Comparison of ENCODE assay signal across 18 cellular contexts in the genomic region with DNA sequence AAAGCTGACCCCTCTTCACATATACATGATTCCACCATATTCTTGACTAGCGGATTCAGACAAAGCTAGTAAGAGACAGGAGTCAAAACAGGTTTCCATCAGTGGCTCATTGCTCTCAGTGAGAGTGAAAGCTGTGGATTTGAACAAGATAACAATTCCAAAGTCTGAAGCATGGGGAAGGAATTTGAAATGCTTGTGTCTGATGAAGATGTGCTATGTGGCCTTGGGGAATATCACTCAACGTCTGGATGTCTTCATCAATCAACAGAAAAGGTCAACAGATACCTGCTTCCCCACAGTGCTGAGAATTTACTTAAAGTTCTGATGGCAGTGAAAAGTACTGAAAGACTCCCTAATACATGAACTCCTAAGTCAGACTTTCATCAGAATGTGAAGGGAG. TPM values are rescaled to one million over a fixed set of nuclear protein-coding genes. Genes with fewer than 3 reads are reported as not detected.
DNase-seq lines count a peak whose midpoint lies in the region; ATAC-seq, FAIRE-seq and TF ChIP-seq lines count a peak whose summit lies in the region.
"Had no signal": no experiment of that assay in that cellular context is flagged by ENCODE, and none has a peak within 500 bp of the region (broad histone marks: within the 10 kb centered on the region; RNA-seq: fewer than 3 reads in every experiment).

No MANE protein-coding gene starts in this region.

- H3K27ac ChIP-seq in H1 (ENCODE audit: low read depth, low read length) (no peak overlapping the region), keratinocyte (ENCODE audit: control insufficient read depth, insufficient read depth, low read length) (no peak overlapping the region), neural cell (ENCODE audit: low read length) (no peak overlapping the region)
- H3K27ac ChIP-seq: BLaER1 treated with 17β-estradiol and CSF1 and Interleukin-3, amounts not matched to agents 10 nM and 100 nM had no signal

- no peak overlapping the region for H2BK20ac ChIP-seq in H1 (ENCODE audit: low read length)

- H3K36me3 Mint-ChIP-seq in type B pancreatic cell (no peaks in the 10 kb centered on the region), T-helper 17 cell (ENCODE audit: low read depth) (peaks cover 2% of the 10 kb centered on the region), CD14-positive monocyte (no peaks in the 10 kb centered on the region)

- H2AK5ac ChIP-seq in H1 (ENCODE audit: low read depth, low read length) = no peak overlapping the region

- H4K8ac ChIP-seq in H1 (ENCODE audit: extremely low read depth, insufficient read depth, low read length) = no peak overlapping the region

- H3K14ac ChIP-seq in H1 (ENCODE audit: insufficient read length) = no peak overlapping the region

- intact Hi-C loops in CD14-positive monocyte (cut with micrococcal nuclease) = no loop called here

- no peak overlapping the region for H4K91ac ChIP-seq in H1 (replicated peaks; ENCODE audit: insufficient read length, low read length)

- H3K9me3 Mint-ChIP-seq in type B pancreatic cell (peaks cover 8% of the 10 kb centered on the region), CD14-positive monocyte (peaks cover 0 to 9% (median 4%) of the 10 kb centered on the region in 7 donors)
- H3K9me3 Mint-ChIP-seq: CD4-positive, alpha-beta T cell had no signal

- H2BK12ac ChIP-seq in H1 (ENCODE audit: low read depth, low read length) = no peak overlapping the region

- dilution Hi-C loops in keratinocyte (cut with MboI; ENCODE audit: extremely low pct_ligation_motif_present, low sequenced_read_pairs) = no loop called here

- TF ChIP-seq EP300 in H1 (IDR thresholded peaks at IDR 0.05; ENCODE audit: borderline replicate concordance in 1 of 2, low read depth in 2 of 2, low read length in 2 of 2) = no peak
- TF ChIP-seq EP300 in neural cell (conservative IDR thresholded peaks at IDR 0.05; ENCODE audit: poor library complexity, severe bottlenecking) = peak; percentile 61

- H3K9me3 ChIP-seq in H1 (ENCODE audit: insufficient read depth in 2 of 2, low read depth in 1 of 2, low read length in 1 of 2) = no peaks in the 10 kb centered on the region
- H3K9me3 ChIP-seq in keratinocyte (ENCODE audit: control insufficient read depth, low read depth, low read length) = no peaks in the 10 kb centered on the region
- H3K9me3 ChIP-seq in neural cell (ENCODE audit: low read length) = no peaks in the 10 kb centered on the region
- no peaks in the 10 kb centered on the region for H3K9me3 ChIP-seq in T-helper 17 cell (ENCODE audit: control insufficient read depth, low read length, poor library complexity, severe bottlenecking)

- H2AFZ ChIP-seq in H1 (ENCODE audit: low read length) (no peak overlapping the region), keratinocyte (ENCODE audit: control insufficient read depth, low read length) (no peak overlapping the region), neural cell (ENCODE audit: low read depth, low read length) (no peak overlapping the region)

- TF ChIP-seq RAD21 in H1 (IDR thresholded peaks at IDR 0.05 in 1 of 2, conservative IDR thresholded peaks at IDR 0.05 in 1 of 2; ENCODE audit: low read depth in 2 of 2, low read length in 2 of 2) (no peak), neural cell (conservative IDR thresholded peaks at IDR 0.05) (no peak)

- no peak overlapping the region for H3K4ac ChIP-seq in H1 (replicated peaks; ENCODE audit: insufficient read length, low read depth, low read length)

- no peak for TF ChIP-seq POLR2A in H1 (IDR thresholded peaks at IDR 0.05; ENCODE audit: control extremely low read depth in 1 of 2, low read depth in 2 of 2, low read length in 2 of 2)

- H3K23me2 ChIP-seq in H1 (ENCODE audit: low read depth, low read length) = no peaks in the 10 kb centered on the region

- H3K27ac Mint-ChIP-seq in type B pancreatic cell (peak overlapping the region; percentile 32), T-helper 17 cell (no peak overlapping the region), CD14-positive monocyte (no peak overlapping the region)
- H3K27ac Mint-ChIP-seq: B cell; CD4-positive, alpha-beta T cell; H9 had no signal

- no peaks in the 10 kb centered on the region for H3K36me3 ChIP-seq in H1 (ENCODE audit: control insufficient read depth in 2 of 4, insufficient read depth in 4 of 4, low read length in 3 of 4)
- H3K36me3 ChIP-seq in keratinocyte (ENCODE audit: control insufficient read depth in 2 of 2, extremely low read depth in 1 of 2, insufficient read depth in 2 of 2, low read length in 2 of 2) = no peaks in the 10 kb centered on the region
- H3K36me3 ChIP-seq in neural cell (ENCODE audit: insufficient read depth, low read length) = no peaks in the 10 kb centered on the region
- H3K36me3 ChIP-seq: BLaER1 treated with 17β-estradiol and CSF1 and Interleukin-3, amounts not matched to agents 10 nM and 100 nM had no signal

- no peak overlapping the region for H3K23ac ChIP-seq in H1 (ENCODE audit: insufficient read length)

- no peak for TF ChIP-seq CTCF in H1 (IDR thresholded peaks at IDR 0.05; ENCODE audit: control extremely low read depth in 1 of 3, insufficient read depth in 1 of 3, low read depth in 1 of 3, low read length in 3 of 3)
- TF ChIP-seq CTCF in keratinocyte (optimal IDR thresholded peaks at IDR 0.05 in 1 of 3, IDR thresholded peaks at IDR 0.05 in 1 of 3, conservative IDR thresholded peaks at IDR 0.05 in 1 of 3; ENCODE audit: extremely low read depth in 1 of 3, insufficient read depth in 2 of 3, low read length in 3 of 3) = no peak
- no peak for TF ChIP-seq CTCF in neural cell (IDR thresholded peaks at IDR 0.05; ENCODE audit: poor library complexity, severe bottlenecking)
- TF ChIP-seq CTCF in type B pancreatic cell (conservative IDR thresholded peaks at IDR 0.05) = no peak
- TF ChIP-seq CTCF in CD14-positive monocyte (IDR thresholded peaks at IDR 0.05) = no peak

- H3F3A ChIP-seq in neural cell (ENCODE audit: insufficient read depth, low read length, poor library complexity, severe bottlenecking) = no peaks in the 10 kb centered on the region

- no peaks in the 10 kb centered on the region for H3K79me1 ChIP-seq in H1 (ENCODE audit: low read depth, low read length)

- H3K27me3 Mint-ChIP-seq in type B pancreatic cell = no peaks in the 10 kb centered on the region
- no peaks in the 10 kb centered on the region for H3K27me3 Mint-ChIP-seq in T-helper 17 cell
- H3K27me3 Mint-ChIP-seq in CD14-positive monocyte (ENCODE audit: low read depth in 3 of 3) = no peaks in the 10 kb centered on the region
- H3K27me3 Mint-ChIP-seq: B cell; CD4-positive, alpha-beta T cell had no signal

- H4K20me1 ChIP-seq in H1 (replicated peaks in 1 of 2; ENCODE audit: control insufficient read depth in 1 of 2, insufficient read depth in 2 of 2, low read length in 2 of 2) (no peaks in the 10 kb centered on the region), keratinocyte (ENCODE audit: control insufficient read depth, extremely low read depth, insufficient read depth, low read length) (no peaks in the 10 kb centered on the region), neural cell (ENCODE audit: insufficient read depth) (no peaks in the 10 kb centered on the region)
- H4K20me1 ChIP-seq: BLaER1 treated with 17β-estradiol and CSF1 and Interleukin-3, amounts not matched to agents 10 nM and 100 nM had no signal

- H3K4me3 Mint-ChIP-seq in type B pancreatic cell = peak overlapping the region; percentile 13
- H3K4me3 Mint-ChIP-seq in T-helper 17 cell = no peak overlapping the region
- no peak overlapping the region for H3K4me3 Mint-ChIP-seq in CD14-positive monocyte
- H3K4me3 Mint-ChIP-seq: B cell; CD4-positive, alpha-beta T cell; H9 had no signal

- CTCF ChIA-PET in H1 (lab: Charles Lee; ENCODE audit: partially characterized antibody) = no interaction called here

- ATAC-seq in T-helper 17 cell = no peak
- ATAC-seq in GM18907 (IDR thresholded peaks at IDR 0.05; ENCODE audit: unreplicated experiment) = no peak

- DNase-seq in H1 (ENCODE audit: low read depth in 1 of 2, low spot score in 2 of 2) = no peak
- DNase-seq in keratinocyte (ENCODE audit: low read depth, low spot score) = no peak
- DNase-seq in type B pancreatic cell (ENCODE audit: extremely low spot score, unreplicated experiment) = no peak
- DNase-seq in T-helper 17 cell = no peak
- DNase-seq in CD14-positive monocyte (ENCODE audit: low spot score) = no peak
- DNase-seq: CD4-positive, alpha-beta T cell; DMS153; DMS79; GF-D8; GOT3; H9; IMR-90 had no signal

- H2BK5ac ChIP-seq in H1 (ENCODE audit: low read depth, low read length) = no peak overlapping the region

- no peak overlapping the region for H3K56ac ChIP-seq in H1 (replicated peaks; ENCODE audit: insufficient read length, low read depth, low read length)

- H3K4me1 ChIP-seq in H1 (replicated peaks in 1 of 4; ENCODE audit: control insufficient read depth in 3 of 4, insufficient read depth in 4 of 4, low read length in 3 of 4) (peaks cover 0 to 13% (median 5%) of the 10 kb centered on the region in 4 experiments; a peak in 4 of 7 replicates), keratinocyte (ENCODE audit: control insufficient read depth, extremely low read depth, insufficient read depth, low read length) (peaks cover 13% of the 10 kb centered on the region)

- POLR2A ChIA-PET in H1 (lab: Charles Lee; ENCODE audit: partially characterized antibody) = no interaction called here

- H2BK15ac ChIP-seq in H1 (ENCODE audit: low read length) = no peak overlapping the region

- no peaks in the 10 kb centered on the region for H3K9me2 ChIP-seq in neural cell (ENCODE audit: insufficient read depth, low read length)

- no peak overlapping the region for H2BK120ac ChIP-seq in H1 (replicated peaks; ENCODE audit: low read depth, low read length)

- H4K5ac ChIP-seq in H1 (ENCODE audit: insufficient read length, low read depth, low read length) = no peak overlapping the region

- 97% methylated on average over 2 of the region's 2 CpGs; no CpG with 5 or more reads in 1 of the 2 experiments for WGBS in H1 (ENCODE audit: extremely low coverage in 1 of 2, insufficient coverage in 1 of 2, insufficient read length in 1 of 2, insufficient replicate concordance in 2 of 2, low coverage in 1 of 2, low lambda C conversion rate in 2 of 2, missing lambda C conversion rate in 1 of 2), 2 experiments

- H3K9me1 ChIP-seq in keratinocyte (ENCODE audit: control insufficient read depth, extremely low read depth, insufficient read depth, low read length) = no peaks in the 10 kb centered on the region

- H3K9ac ChIP-seq in H1 (replicated peaks in 1 of 4; ENCODE audit: extremely low read depth in 1 of 4, low read depth in 3 of 4, low read length in 3 of 4) (no peak overlapping the region), keratinocyte (ENCODE audit: control insufficient read depth, extremely low read depth, insufficient read depth, low read length) (no peak overlapping the region), neural cell (ENCODE audit: low read length) (no peak overlapping the region)
- H3K9ac ChIP-seq: BLaER1 treated with 17β-estradiol and CSF1 and Interleukin-3, amounts not matched to agents 10 nM and 100 nM had no signal

- peaks cover 10% of the 10 kb centered on the region for H3K4me1 Mint-ChIP-seq in type B pancreatic cell (ENCODE audit: unreplicated experiment)
- H3K4me1 Mint-ChIP-seq in T-helper 17 cell = no peaks in the 10 kb centered on the region
- peaks cover 41% of the 10 kb centered on the region for H3K4me1 Mint-ChIP-seq in CD14-positive monocyte

- FAIRE-seq in H1 (lab: Jason Lieb, UNC) (no peak), keratinocyte (lab: Jason Lieb, UNC) (peak; percentile 61)
- FAIRE-seq: HTR-8/SVneo had no signal

- H3K4me3 ChIP-seq in H1 (ENCODE audit: extremely low read depth in 1 of 4, insufficient read depth in 2 of 4, low read depth in 3 of 4, low read length in 4 of 4) (no peak overlapping the region), keratinocyte (ENCODE audit: control insufficient read depth in 2 of 3, extremely low read depth in 1 of 3, insufficient read depth in 2 of 3, low read depth in 1 of 3, low read length in 3 of 3) (no peak overlapping the region), neural cell (ENCODE audit: low read length) (no peak overlapping the region)
- H3K4me3 ChIP-seq: BLaER1 treated with 17β-estradiol and CSF1 and Interleukin-3, amounts not matched to agents 10 nM and 100 nM had no signal

- 0 out of 2 replicates have a peak overlapping the region, but pooled peaks have one; percentile 14 for H3K18ac ChIP-seq in H1 (ENCODE audit: extremely low read depth, low read length)

- H3K27me3 ChIP-seq in H1 (replicated peaks in 1 of 4; ENCODE audit: control insufficient read depth in 3 of 4, extremely low read depth in 1 of 4, insufficient read depth in 3 of 4, low read length in 3 of 4) = no peaks in the 10 kb centered on the region
- no peaks in the 10 kb centered on the region for H3K27me3 ChIP-seq in keratinocyte (ENCODE audit: control insufficient read depth, extremely low read depth, insufficient read depth, low read length)
- no peaks in the 10 kb centered on the region for H3K27me3 ChIP-seq in neural cell (ENCODE audit: insufficient read depth, low read depth, low read length)
- H3K27me3 ChIP-seq: BLaER1 treated with 17β-estradiol and CSF1 and Interleukin-3, amounts not matched to agents 10 nM and 100 nM had no signal

- no peaks in the 10 kb centered on the region for H3K79me2 ChIP-seq in H1 (ENCODE audit: control insufficient read depth in 1 of 2, insufficient read depth in 2 of 2, low read length in 2 of 2)
- no peaks in the 10 kb centered on the region for H3K79me2 ChIP-seq in keratinocyte (ENCODE audit: control insufficient read depth, insufficient read depth, low read length)
- H3K79me2 ChIP-seq in neural cell (replicated peaks; ENCODE audit: insufficient read depth, low read length) = no peaks in the 10 kb centered on the region

- H3K4me2 ChIP-seq in H1 (ENCODE audit: insufficient read depth in 1 of 2, low read depth in 2 of 2, low read length in 2 of 2) (no peak overlapping the region), keratinocyte (ENCODE audit: control insufficient read depth, extremely low read depth, insufficient read depth, low read depth, low read length) (no peak overlapping the region), neural cell (ENCODE audit: low read length) (no peak overlapping the region)
- H3K4me2 ChIP-seq: BLaER1 treated with 17β-estradiol and CSF1 and Interleukin-3, amounts not matched to agents 10 nM and 100 nM had no signal

RNA-seq across cellular contexts. Expression of a gene that starts 46.9 kb away (rescaled TPM):
- 29.8 and 31.1 TPM in 2 replicates for total RNA-seq in H1 (2021; fragmentation: NEBNext Ultra II Directional; extraction: Animal tissue kit (Norgen Biotek cat#: 25700))
- polyA plus RNA-seq in H1 (2011; rRNA removed) = 6.9 and 10.2 TPM in 2 replicates
- polyA plus RNA-seq in H1 (2011; cell fraction: cytosol; rRNA removed) = 12.1 TPM
- polyA plus RNA-seq in H1 (2011; cell fraction: nucleus; rRNA removed) = 5.9 TPM
- 4.8 to 9.8 TPM (median 6.0 TPM) in 4 replicates for polyA plus RNA-seq in H1 (2012, experiment 1 of 2)
- 0.63 TPM for polyA plus RNA-seq in H1 (2012, experiment 2 of 2)
- polyA plus RNA-seq in H1 (2013, experiment 1 of 2) = 5.9 TPM
- 5.3 TPM for polyA plus RNA-seq in H1 (2013, experiment 2 of 2)
- 54.6 and 58.0 TPM in 2 replicates for polyA minus RNA-seq in H1 (2011; rRNA and poly(A)+ RNA removed)
- polyA minus RNA-seq in H1 (2011; cell fraction: cytosol; rRNA and poly(A)+ RNA removed) = 32.7 TPM
- polyA minus RNA-seq in H1 (2011; cell fraction: nucleus; rRNA and poly(A)+ RNA removed) = 59.5 TPM
- 13.5 to 35.2 TPM (median 34.6 TPM) in 3 replicates for polyA plus RNA-seq in keratinocyte
- 4.9 TPM for polyA plus RNA-seq in keratinocyte (2011; ENCODE audit: low read depth)
- polyA plus RNA-seq in keratinocyte (2011; cell fraction: cytosol; rRNA removed) = 18.1 and 31.5 TPM in 2 replicates
- polyA plus RNA-seq in keratinocyte (2011; cell fraction: nucleus; rRNA removed) = 32.7 and 40.7 TPM in 2 replicates
- 9.9 and 11.9 TPM in 2 replicates for polyA plus RNA-seq in keratinocyte (2012; ENCODE audit: low replicate concordance)
- 23.4 to 109 TPM (median 92.2 TPM) in 3 replicates for polyA minus RNA-seq in keratinocyte
- 52.8 TPM for polyA minus RNA-seq in keratinocyte (2011; cell fraction: cytosol; rRNA and poly(A)+ RNA removed)
- 55.6 and 124 TPM in 2 replicates for polyA minus RNA-seq in keratinocyte (2011; cell fraction: nucleus; rRNA and poly(A)+ RNA removed)
- polyA plus RNA-seq in neural cell = 9.4 and 11.1 TPM in 2 replicates
- 36.5 and 43.1 TPM in 2 replicates for polyA minus RNA-seq in neural cell
- total RNA-seq in type B pancreatic cell (ENCODE audit: low replicate concordance) = 58.2 and 107 TPM in 2 replicates
- total RNA-seq in T-helper 17 cell = 10 to 100 TPM; 48.7 to 53.0 TPM
- 1 to 10 TPM; 1.1 to 1.4 TPM for polyA plus RNA-seq in CD14-positive monocyte
- total RNA-seq: A172 had no signal
